In the genomic region with DNA sequence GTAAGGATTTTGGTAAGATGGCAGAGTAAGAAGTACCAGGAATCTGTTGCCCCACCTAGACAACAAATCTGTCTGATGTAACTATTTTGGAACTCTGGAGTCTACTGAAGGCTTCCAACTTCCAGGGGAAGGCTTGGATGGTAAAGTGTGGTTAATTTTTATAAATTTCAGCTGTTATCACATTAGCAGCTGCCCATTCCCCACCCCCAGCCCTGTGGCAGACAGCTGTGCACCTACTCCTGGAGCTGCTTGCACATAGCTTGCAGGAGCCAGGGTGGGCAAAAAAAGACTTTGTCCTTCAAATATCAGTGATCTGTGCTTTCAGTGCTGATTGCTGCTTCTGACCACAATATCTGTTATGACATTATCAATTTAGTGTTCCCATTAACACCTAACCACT, we compare ENCODE assay signal across 5 cellular contexts. TPM values are rescaled to one million over a fixed set of nuclear protein-coding genes. Genes with fewer than 3 reads are reported as not detected.
"Had no signal": no experiment of that assay in that cellular context is flagged by ENCODE, and none has a peak within 500 bp of the region (broad histone marks: within the 10 kb centered on the region; RNA-seq: fewer than 3 reads in every experiment).

No MANE protein-coding gene starts in this region.

- ATAC-seq: HepG2, K562 had no signal

- H3K27ac Mint-ChIP-seq: IgD-negative memory B cell had no signal

- H3K4me3 Mint-ChIP-seq: IgD-negative memory B cell had no signal

- H3K27ac ChIP-seq: HL-60 had no signal

- H3K27me3 Mint-ChIP-seq: IgD-negative memory B cell had no signal

- DNase-seq: IMR-90 had no signal

- H3K4me3 ChIP-seq: K562 had no signal

- H3K4me1 Mint-ChIP-seq: IgD-negative memory B cell had no signal

RNA-seq across cellular contexts. Expression of gene FRMD5, which starts 47.4 kb away (rescaled TPM):
- total RNA-seq: K562 had no signal
